ENCODE assay signal across 2 cellular contexts in the genomic region with DNA sequence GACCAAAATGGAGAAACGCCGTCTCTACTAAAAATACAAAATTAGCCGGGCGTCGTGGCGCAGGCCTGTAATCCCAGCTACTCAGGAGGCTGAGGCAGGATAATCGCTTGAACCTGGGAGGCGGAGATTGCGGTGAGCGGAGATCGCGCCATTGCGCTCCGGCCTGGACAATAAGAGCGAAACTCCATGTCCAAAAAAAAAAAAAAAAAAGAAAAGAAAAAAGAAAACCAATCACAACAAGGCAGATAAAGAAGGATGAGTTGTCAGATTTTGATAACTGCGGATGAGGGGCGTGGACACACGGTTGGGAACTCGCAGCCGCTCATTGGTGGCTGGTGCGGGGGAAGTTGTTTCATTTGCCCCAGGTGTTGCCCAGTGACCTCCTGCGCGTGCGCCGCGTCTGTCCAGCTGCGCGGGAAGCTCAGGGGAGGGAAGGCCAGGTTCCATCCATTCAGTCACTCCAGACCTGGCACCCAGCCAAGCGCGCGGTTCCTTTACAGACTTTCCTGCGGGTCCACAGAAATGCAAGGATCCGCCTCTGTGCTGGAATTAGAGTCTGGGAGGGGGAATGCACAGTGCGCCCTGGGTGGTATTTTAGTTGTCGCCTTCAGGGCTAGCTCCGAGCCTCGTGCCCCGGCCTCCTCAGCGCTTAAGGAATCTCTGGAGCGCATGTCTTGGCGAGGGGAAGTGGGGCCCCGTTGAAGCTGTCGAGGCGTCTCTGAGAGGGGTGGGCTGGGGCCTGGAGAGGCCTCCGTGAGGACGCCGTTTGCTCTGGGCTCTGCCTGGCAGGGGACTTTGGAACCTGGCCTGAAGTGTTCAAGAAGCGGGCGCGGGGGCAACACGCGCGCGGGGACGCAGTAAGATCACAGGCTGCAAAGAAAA.
TF ChIP-seq lines count a peak whose summit lies in the region.

No MANE protein-coding gene starts in this region.

TF ChIP-seq in A549, 52 proteins besides CTCF, POLR2A, EP300 and RAD21:
- TF ChIP-seq E2F6 (IDR thresholded peaks at IDR 0.05; ENCODE audit: borderline replicate concordance, low read depth), result peak; percentile 80; the same call in 1 of the 2 replicates
- TF ChIP-seq ATOH8 (CRISPR knock-in tag; IDR thresholded peaks at IDR 0.05; ENCODE audit: low read depth), result peak; percentile 24; the same call in 1 of the 2 replicates
- no peak for TF ChIP-seq ZFP36 (IDR thresholded peaks at IDR 0.05; ENCODE audit: borderline replicate concordance, partially characterized antibody)
- TF ChIP-seq, protein P1, sequence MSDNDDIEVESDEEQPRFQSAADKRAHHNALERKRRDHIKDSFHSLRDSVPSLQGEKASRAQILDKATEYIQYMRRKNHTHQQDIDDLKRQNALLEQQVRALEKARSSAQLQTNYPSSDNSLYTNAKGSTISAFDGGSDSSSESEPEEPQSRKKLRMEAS (IDR thresholded peaks at IDR 0.05), result peak; percentile 80

TF ChIP-seq in H1, 55 proteins besides CTCF, POLR2A, EP300 and RAD21:
- TF ChIP-seq SP2 (IDR thresholded peaks at IDR 0.05; ENCODE audit: low read length) (no peak), RXRA (IDR thresholded peaks at IDR 0.05; ENCODE audit: insufficient read depth, low read depth, low read length) (no peak), SIN3A (conservative IDR thresholded peaks at IDR 0.05 in 1 of 2, IDR thresholded peaks at IDR 0.05 in 1 of 2; ENCODE audit: low read depth in 1 of 2, low read length in 2 of 2) (no peak), KDM1A (IDR thresholded peaks at IDR 0.05; ENCODE audit: borderline replicate concordance, low read length) (no peak), GTF2F1 (IDR thresholded peaks at IDR 0.05; ENCODE audit: borderline replicate concordance, low read depth, low read length) (no peak), E2F6 (IDR thresholded peaks at IDR 0.05) (peak; percentile 91), SRF (IDR thresholded peaks at IDR 0.05; ENCODE audit: low read depth, low read length) (no peak), TBP (IDR thresholded peaks at IDR 0.05; ENCODE audit: low read depth, low read length) (no peak), RNF2 (IDR thresholded peaks at IDR 0.05; ENCODE audit: borderline replicate concordance, low read depth, low read length, missing control alignments, poor library complexity, severe bottlenecking) (peak; percentile 27), CHD2 (IDR thresholded peaks at IDR 0.05; ENCODE audit: low read length) (no peak), SP1 (IDR thresholded peaks at IDR 0.05; ENCODE audit: low read depth, low read length) (no peak), FOSL1 (IDR thresholded peaks at IDR 0.05; ENCODE audit: insufficient read depth, low read depth, low read length) (no peak), CBX5 (IDR thresholded peaks at IDR 0.05; ENCODE audit: low read depth, low read length) (no peak), PHF8 (conservative IDR thresholded peaks at IDR 0.05; ENCODE audit: low read depth, low read length) (no peak), EGR1 (IDR thresholded peaks at IDR 0.05; ENCODE audit: borderline replicate concordance, low read depth, low read length) (no peak), NRF1 (IDR thresholded peaks at IDR 0.05; ENCODE audit: low read depth, low read length) (peak; percentile 20; the same call in 1 of the 2 replicates), SP4 (IDR thresholded peaks at IDR 0.05; ENCODE audit: low read length) (no peak), ATF3 (IDR thresholded peaks at IDR 0.05; ENCODE audit: insufficient read depth, low read depth, low read length) (no peak), POU5F1 (IDR thresholded peaks at IDR 0.05; ENCODE audit: low read depth, low read length) (no peak), SIX5 (IDR thresholded peaks at IDR 0.05; ENCODE audit: low read depth, low read length) (no peak), KDM5A (IDR thresholded peaks at IDR 0.05; ENCODE audit: low read length) (no peak), SUZ12 (IDR thresholded peaks at IDR 0.05; ENCODE audit: low read length) (no peak), ZNF274 (IDR thresholded peaks at IDR 0.05; ENCODE audit: borderline replicate concordance, extremely low read depth, low read length) (no peak), MAFK (IDR thresholded peaks at IDR 0.05; ENCODE audit: low read depth, low read length) (no peak)
- TF ChIP-seq, protein P2, sequence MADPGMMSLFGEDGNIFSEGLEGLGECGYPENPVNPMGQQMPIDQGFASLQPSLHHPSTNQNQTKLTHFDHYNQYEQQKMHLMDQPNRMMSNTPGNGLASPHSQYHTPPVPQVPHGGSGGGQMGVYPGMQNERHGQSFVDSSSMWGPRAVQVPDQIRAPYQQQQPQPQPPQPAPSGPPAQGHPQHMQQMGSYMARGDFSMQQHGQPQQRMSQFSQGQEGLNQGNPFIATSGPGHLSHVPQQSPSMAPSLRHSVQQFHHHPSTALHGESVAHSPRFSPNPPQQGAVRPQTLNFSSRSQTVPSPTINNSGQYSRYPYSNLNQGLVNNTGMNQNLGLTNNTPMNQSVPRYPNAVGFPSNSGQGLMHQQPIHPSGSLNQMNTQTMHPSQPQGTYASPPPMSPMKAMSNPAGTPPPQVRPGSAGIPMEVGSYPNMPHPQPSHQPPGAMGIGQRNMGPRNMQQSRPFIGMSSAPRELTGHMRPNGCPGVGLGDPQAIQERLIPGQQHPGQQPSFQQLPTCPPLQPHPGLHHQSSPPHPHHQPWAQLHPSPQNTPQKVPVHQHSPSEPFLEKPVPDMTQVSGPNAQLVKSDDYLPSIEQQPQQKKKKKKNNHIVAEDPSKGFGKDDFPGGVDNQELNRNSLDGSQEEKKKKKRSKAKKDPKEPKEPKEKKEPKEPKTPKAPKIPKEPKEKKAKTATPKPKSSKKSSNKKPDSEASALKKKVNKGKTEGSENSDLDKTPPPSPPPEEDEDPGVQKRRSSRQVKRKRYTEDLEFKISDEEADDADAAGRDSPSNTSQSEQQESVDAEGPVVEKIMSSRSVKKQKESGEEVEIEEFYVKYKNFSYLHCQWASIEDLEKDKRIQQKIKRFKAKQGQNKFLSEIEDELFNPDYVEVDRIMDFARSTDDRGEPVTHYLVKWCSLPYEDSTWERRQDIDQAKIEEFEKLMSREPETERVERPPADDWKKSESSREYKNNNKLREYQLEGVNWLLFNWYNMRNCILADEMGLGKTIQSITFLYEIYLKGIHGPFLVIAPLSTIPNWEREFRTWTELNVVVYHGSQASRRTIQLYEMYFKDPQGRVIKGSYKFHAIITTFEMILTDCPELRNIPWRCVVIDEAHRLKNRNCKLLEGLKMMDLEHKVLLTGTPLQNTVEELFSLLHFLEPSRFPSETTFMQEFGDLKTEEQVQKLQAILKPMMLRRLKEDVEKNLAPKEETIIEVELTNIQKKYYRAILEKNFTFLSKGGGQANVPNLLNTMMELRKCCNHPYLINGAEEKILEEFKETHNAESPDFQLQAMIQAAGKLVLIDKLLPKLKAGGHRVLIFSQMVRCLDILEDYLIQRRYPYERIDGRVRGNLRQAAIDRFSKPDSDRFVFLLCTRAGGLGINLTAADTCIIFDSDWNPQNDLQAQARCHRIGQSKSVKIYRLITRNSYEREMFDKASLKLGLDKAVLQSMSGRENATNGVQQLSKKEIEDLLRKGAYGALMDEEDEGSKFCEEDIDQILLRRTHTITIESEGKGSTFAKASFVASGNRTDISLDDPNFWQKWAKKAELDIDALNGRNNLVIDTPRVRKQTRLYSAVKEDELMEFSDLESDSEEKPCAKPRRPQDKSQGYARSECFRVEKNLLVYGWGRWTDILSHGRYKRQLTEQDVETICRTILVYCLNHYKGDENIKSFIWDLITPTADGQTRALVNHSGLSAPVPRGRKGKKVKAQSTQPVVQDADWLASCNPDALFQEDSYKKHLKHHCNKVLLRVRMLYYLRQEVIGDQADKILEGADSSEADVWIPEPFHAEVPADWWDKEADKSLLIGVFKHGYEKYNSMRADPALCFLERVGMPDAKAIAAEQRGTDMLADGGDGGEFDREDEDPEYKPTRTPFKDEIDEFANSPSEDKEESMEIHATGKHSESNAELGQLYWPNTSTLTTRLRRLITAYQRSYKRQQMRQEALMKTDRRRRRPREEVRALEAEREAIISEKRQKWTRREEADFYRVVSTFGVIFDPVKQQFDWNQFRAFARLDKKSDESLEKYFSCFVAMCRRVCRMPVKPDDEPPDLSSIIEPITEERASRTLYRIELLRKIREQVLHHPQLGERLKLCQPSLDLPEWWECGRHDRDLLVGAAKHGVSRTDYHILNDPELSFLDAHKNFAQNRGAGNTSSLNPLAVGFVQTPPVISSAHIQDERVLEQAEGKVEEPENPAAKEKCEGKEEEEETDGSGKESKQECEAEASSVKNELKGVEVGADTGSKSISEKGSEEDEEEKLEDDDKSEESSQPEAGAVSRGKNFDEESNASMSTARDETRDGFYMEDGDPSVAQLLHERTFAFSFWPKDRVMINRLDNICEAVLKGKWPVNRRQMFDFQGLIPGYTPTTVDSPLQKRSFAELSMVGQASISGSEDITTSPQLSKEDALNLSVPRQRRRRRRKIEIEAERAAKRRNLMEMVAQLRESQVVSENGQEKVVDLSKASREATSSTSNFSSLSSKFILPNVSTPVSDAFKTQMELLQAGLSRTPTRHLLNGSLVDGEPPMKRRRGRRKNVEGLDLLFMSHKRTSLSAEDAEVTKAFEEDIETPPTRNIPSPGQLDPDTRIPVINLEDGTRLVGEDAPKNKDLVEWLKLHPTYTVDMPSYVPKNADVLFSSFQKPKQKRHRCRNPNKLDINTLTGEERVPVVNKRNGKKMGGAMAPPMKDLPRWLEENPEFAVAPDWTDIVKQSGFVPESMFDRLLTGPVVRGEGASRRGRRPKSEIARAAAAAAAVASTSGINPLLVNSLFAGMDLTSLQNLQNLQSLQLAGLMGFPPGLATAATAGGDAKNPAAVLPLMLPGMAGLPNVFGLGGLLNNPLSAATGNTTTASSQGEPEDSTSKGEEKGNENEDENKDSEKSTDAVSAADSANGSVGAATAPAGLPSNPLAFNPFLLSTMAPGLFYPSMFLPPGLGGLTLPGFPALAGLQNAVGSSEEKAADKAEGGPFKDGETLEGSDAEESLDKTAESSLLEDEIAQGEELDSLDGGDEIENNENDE (IDR thresholded peaks at IDR 0.05; ENCODE audit: insufficient replicate concordance, low read length), result no peak
- TF ChIP-seq, protein P1 (IDR thresholded peaks at IDR 0.05), result peak; percentile 87
